In genomic region chr2:237692601-237693079, GRCh38 we compare ENCODE assay signal across 1 cellular context.
A peak's percentile ranks its signal among the peaks of the same experiment; 100 is the strongest.
TF ChIP-seq lines count a peak whose summit lies in the region.

No MANE protein-coding gene starts in this region.

TF ChIP-seq in HepG2, 621 proteins besides CTCF, POLR2A, EP300 and RAD21 (continued from another document and continues in another):
- no peak for TF ChIP-seq ZNF512B (CRISPR knock-in tag; IDR thresholded peaks at IDR 0.05; ENCODE audit: borderline replicate concordance)
- TF ChIP-seq KLF13 (CRISPR knock-in tag; IDR thresholded peaks at IDR 0.05), result no peak
- no peak for TF ChIP-seq GATA4 (IDR thresholded peaks at IDR 0.05; ENCODE audit: borderline replicate concordance, low read depth)
- TF ChIP-seq ZNF20 (CRISPR knock-in tag; IDR thresholded peaks at IDR 0.05), result no peak
- TF ChIP-seq POGK (CRISPR knock-in tag; conservative IDR thresholded peaks at IDR 0.05), result no peak; the same call in 1 of the 2 replicates
- TF ChIP-seq JUND (CRISPR knock-in tag; IDR thresholded peaks at IDR 0.05), result no peak
- no peak for TF ChIP-seq PRDM4 (CRISPR knock-in tag; IDR thresholded peaks at IDR 0.05; ENCODE audit: borderline replicate concordance)
- TF ChIP-seq NCOR1 (IDR thresholded peaks at IDR 0.05; ENCODE audit: borderline replicate concordance, low read length), result no peak
- TF ChIP-seq ATF6 (CRISPR knock-in tag; conservative IDR thresholded peaks at IDR 0.05), result no peak
- no peak for TF ChIP-seq BHLHE40 (IDR thresholded peaks at IDR 0.05; ENCODE audit: low read length)
- TF ChIP-seq AGO1 (IDR thresholded peaks at IDR 0.05; ENCODE audit: low read depth, low read length, poor library complexity, severe bottlenecking), result peak; percentile 60
- TF ChIP-seq ZKSCAN8 (CRISPR knock-in tag; IDR thresholded peaks at IDR 0.05; ENCODE audit: borderline replicate concordance), result 0 out of 2 replicates have a peak, but pooled peaks have one; percentile 23
- no peak for TF ChIP-seq ZNF83 (CRISPR knock-in tag; IDR thresholded peaks at IDR 0.05; ENCODE audit: borderline replicate concordance)
- no peak for TF ChIP-seq MTA3 (CRISPR knock-in tag; IDR thresholded peaks at IDR 0.05)
- no peak for TF ChIP-seq ZMYM3 (CRISPR knock-in tag; IDR thresholded peaks at IDR 0.05)
- TF ChIP-seq ZMAT5 (CRISPR knock-in tag; IDR thresholded peaks at IDR 0.05; ENCODE audit: borderline replicate concordance, low read depth), result no peak
- 0 out of 2 replicates have a peak, but pooled peaks have one; percentile 19 for TF ChIP-seq ETV6 (CRISPR knock-in tag; conservative IDR thresholded peaks at IDR 0.05)
- peak; percentile 47 for TF ChIP-seq ZNF407 (CRISPR knock-in tag; IDR thresholded peaks at IDR 0.05; ENCODE audit: not compliant biosample characterization)
- no peak for TF ChIP-seq HNRNPK (IDR thresholded peaks at IDR 0.05; ENCODE audit: low read depth, low read length, poor library complexity, severe bottlenecking)
- no peak; the same call in 1 of the 2 replicates for TF ChIP-seq ZNF556 (CRISPR knock-in tag; IDR thresholded peaks at IDR 0.05; ENCODE audit: borderline replicate concordance)
- TF ChIP-seq ZHX2 (IDR thresholded peaks at IDR 0.05; ENCODE audit: low read depth), result no peak
- no peak for TF ChIP-seq ZHX2 (CRISPR knock-in tag; IDR thresholded peaks at IDR 0.05; ENCODE audit: borderline replicate concordance)
- TF ChIP-seq HDAC6 (IDR thresholded peaks at IDR 0.05; ENCODE audit: low read depth, low read length), result no peak
- TF ChIP-seq RORA (CRISPR knock-in tag; IDR thresholded peaks at IDR 0.05), result no peak
- no peak for TF ChIP-seq ZNF737 (CRISPR knock-in tag; IDR thresholded peaks at IDR 0.05; ENCODE audit: borderline replicate concordance)
- TF ChIP-seq SIX4 (CRISPR knock-in tag; IDR thresholded peaks at IDR 0.05), result no peak
- TF ChIP-seq ZNF432 (CRISPR knock-in tag; IDR thresholded peaks at IDR 0.05; ENCODE audit: borderline replicate concordance), result no peak
- no peak for TF ChIP-seq NR2F2 (IDR thresholded peaks at IDR 0.05; ENCODE audit: borderline replicate concordance, low read depth)
- no peak; the same call in 1 of the 2 replicates for TF ChIP-seq BCL3 (CRISPR knock-in tag; IDR thresholded peaks at IDR 0.05)
- no peak for TF ChIP-seq SRF (IDR thresholded peaks at IDR 0.05; ENCODE audit: low read depth, low read length)
